Comparison of ENCODE assay signal across 8 cellular contexts in the genomic region with DNA sequence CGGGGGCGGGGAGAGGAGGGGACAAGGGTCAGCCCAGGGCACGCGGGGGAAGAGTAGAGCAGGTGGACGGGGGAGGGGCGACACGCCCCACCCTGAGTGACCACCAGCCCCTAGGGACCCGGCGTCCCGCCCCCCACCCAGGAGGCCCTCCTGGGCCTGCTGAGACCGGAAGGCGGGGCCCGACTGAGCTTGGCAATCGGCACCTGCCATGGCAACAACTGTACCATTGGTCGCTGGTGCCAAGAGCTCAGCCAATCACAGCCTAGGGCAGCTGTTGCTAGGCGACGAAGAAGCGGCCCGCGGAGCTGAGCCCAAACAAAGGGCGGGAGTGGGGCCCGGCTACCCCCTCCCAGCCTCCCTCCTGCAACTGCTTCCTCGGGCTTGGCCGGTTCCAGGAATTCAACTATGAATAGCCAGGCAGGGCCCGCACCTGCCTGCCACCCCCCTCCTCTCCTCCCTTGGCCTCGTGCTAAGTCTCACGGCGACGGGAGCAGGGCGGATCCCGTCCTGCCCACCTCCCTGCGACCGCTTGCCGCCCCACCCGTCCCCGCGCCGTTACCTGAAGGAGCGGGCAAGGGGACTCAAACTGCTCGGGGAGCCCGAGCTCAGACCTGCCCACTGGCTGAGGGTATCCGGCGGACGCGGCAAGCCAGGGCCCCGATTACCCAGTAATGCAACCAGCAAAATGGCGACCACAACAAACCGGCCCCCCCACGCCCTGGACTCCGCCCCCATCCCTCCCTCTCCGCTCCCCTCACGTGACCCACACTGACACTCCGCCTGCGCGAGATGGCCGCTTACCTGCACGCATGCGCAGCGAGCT. TPM values are rescaled to one million over a fixed set of nuclear protein-coding genes. Genes with fewer than 3 reads are reported as not detected.
A peak's percentile ranks its signal among the peaks of the same experiment; 100 is the strongest.
DNase-seq lines count a peak whose midpoint lies in the region; ATAC-seq and TF ChIP-seq lines count a peak whose summit lies in the region.

Gene DYRK1B, minus strand, starts transcription at position 699 of the 823 bp plus-strand sequence. CDS start 2,295 bp downstream, outside the sequence.

- no peak within 1 kb of the TSS for H2BK15ac ChIP-seq in IMR-90 (ENCODE audit: low read depth, low read length)

- DNase-seq in DMS 273 treated with DMSO at 0.1 percent for 48 hours (lab: John Stamatoyannopoulos, UW) (peak; percentile 93), IMR-90 (peak; percentile 96), SHP77 (lab: John Stamatoyannopoulos, UW) (peak; percentile 99 to 100), foreskin keratinocyte (peak; percentile 77 to 90)
- DNase-seq in activated naive CD4-positive, alpha-beta T cell treated with Interleukin-2 at 50 U/mL for 16 hours: peak; percentile 94

- peak within 1 kb of the TSS; percentile 11 for H3K14ac ChIP-seq in IMR-90 (replicated peaks; ENCODE audit: low read depth, low read length)

- H3F3A ChIP-seq in neural cell (ENCODE audit: insufficient read depth, low read length, poor library complexity, severe bottlenecking): no peaks in the 10 kb centered on the region

- peak within 1 kb of the TSS; percentile 37 for H2AK5ac ChIP-seq in IMR-90 (ENCODE audit: low read depth, low read length)

- no peaks in the 10 kb centered on the region for H3K27me3 Mint-ChIP-seq in stimulated activated naive CD8-positive, alpha-beta T cell treated with anti-CD3 and anti-CD28 coated beads, Interleukin-15, Interleukin-2, amounts not matched to agents 100 ng/mL and 50 ng/mL, for 24 hours

- H3K27ac ChIP-seq in IMR-90 (ENCODE audit: insufficient read depth, low read length): peak within 1 kb of the TSS; percentile 72
- H3K27ac ChIP-seq in foreskin keratinocyte: peak within 1 kb of the TSS; percentile 56
- peak within 1 kb of the TSS; percentile 100 for H3K27ac ChIP-seq in neural cell (ENCODE audit: low read length)

- in situ Hi-C loops in IMR-90 (cut with MboI; ENCODE audit: low sequenced_read_pairs): loop anchor here (25.0 kb wide), 1 partner anchor 396 kb away; the partner anchor contains the start of genes RPS16 and SUPT5H

- H3K9ac ChIP-seq in IMR-90 (ENCODE audit: low read depth, low read length) (peak within 1 kb of the TSS; percentile 86), neural cell (ENCODE audit: low read length) (peak within 1 kb of the TSS; percentile 100)

- POLR2A ChIA-PET in IMR-90 (lab: Charles Lee; ENCODE audit: unreplicated experiment): interaction anchor here (0.6 kb wide), 1 partner anchor 295 kb away, joined by 3 read pairs; no protein-coding TSS in a partner anchor

- peak within 1 kb of the TSS; percentile 64 for H2BK5ac ChIP-seq in IMR-90 (ENCODE audit: low read depth, low read length, poor library complexity, severe bottlenecking)

- H3K4me3 Mint-ChIP-seq in stimulated activated naive CD8-positive, alpha-beta T cell treated with anti-CD3 and anti-CD28 coated beads, Interleukin-15, Interleukin-2, amounts not matched to agents 100 ng/mL and 50 ng/mL, for 24 hours: peak within 1 kb of the TSS; percentile 83

- peak within 1 kb of the TSS; percentile 13 for H4K91ac ChIP-seq in IMR-90 (ENCODE audit: insufficient read depth, low read depth, low read length)

- TF ChIP-seq EP300 in neural cell (conservative IDR thresholded peaks at IDR 0.05; ENCODE audit: poor library complexity, severe bottlenecking): peak; percentile 96

- peaks cover 22% of the 10 kb centered on the region for H3K9me1 ChIP-seq in IMR-90 (ENCODE audit: insufficient read depth, low read length)

- dilution Hi-C loops in IMR-90 (cut with HindIII; ENCODE audit: low sequenced_read_pairs, unreplicated experiment): no loop called here

- H4K5ac ChIP-seq in IMR-90 (ENCODE audit: low read depth, low read length): peak within 1 kb of the TSS; percentile 77

- peak within 1 kb of the TSS; percentile 62 for H3K4ac ChIP-seq in IMR-90 (ENCODE audit: low read depth, low read length)

- BruUV-seq in IMR-90 (replicated peaks; lab: Mats Ljungman, UMichigan): no TSS peak

- H3K4me2 ChIP-seq in IMR-90 (ENCODE audit: low read depth, low read length) (peak within 1 kb of the TSS; percentile 78), neural cell (ENCODE audit: low read length) (peak within 1 kb of the TSS; percentile 99)

- H3K9me3 Mint-ChIP-seq in stimulated activated naive CD8-positive, alpha-beta T cell treated with anti-CD3 and anti-CD28 coated beads, Interleukin-15, Interleukin-2, amounts not matched to agents 100 ng/mL and 50 ng/mL, for 24 hours: no peaks in the 10 kb centered on the region

- H3K36me3 ChIP-seq in IMR-90 (ENCODE audit: control insufficient read depth, insufficient read depth, low read length) (peaks cover 44% of the 10 kb centered on the region), neural cell (ENCODE audit: insufficient read depth, low read length) (peaks cover 14% of the 10 kb centered on the region)

- peaks cover 13 to 40% of the 10 kb centered on the region in 2 experiments for H3K79me1 ChIP-seq in IMR-90 (ENCODE audit: low read depth in 1 of 2, low read length in 2 of 2)

- peak within 1 kb of the TSS; percentile 94 for H3K27ac Mint-ChIP-seq in stimulated activated naive CD8-positive, alpha-beta T cell treated with anti-CD3 and anti-CD28 coated beads, Interleukin-15, Interleukin-2, amounts not matched to agents 100 ng/mL and 50 ng/mL, for 24 hours

- TF ChIP-seq CTCF in IMR-90 (conservative IDR thresholded peaks at IDR 0.05; ENCODE audit: low read depth, low read length): no peak
- TF ChIP-seq CTCF in foreskin keratinocyte (conservative IDR thresholded peaks at IDR 0.05): no peak
- TF ChIP-seq CTCF in neural cell (IDR thresholded peaks at IDR 0.05; ENCODE audit: poor library complexity, severe bottlenecking): no peak

- H4K20me1 ChIP-seq in IMR-90 (ENCODE audit: insufficient read depth, low read length): no peaks in the 10 kb centered on the region; the same call in 1 of the 2 replicates
- H4K20me1 ChIP-seq in neural cell (ENCODE audit: insufficient read depth): no peaks in the 10 kb centered on the region

- no peak for TF ChIP-seq RAD21 in IMR-90 (IDR thresholded peaks at IDR 0.05; ENCODE audit: low read length)
- no peak for TF ChIP-seq RAD21 in neural cell (conservative IDR thresholded peaks at IDR 0.05)

- peaks cover 73% of the 10 kb centered on the region for H3K36me3 Mint-ChIP-seq in stimulated activated naive CD8-positive, alpha-beta T cell treated with anti-CD3 and anti-CD28 coated beads, Interleukin-15, Interleukin-2, amounts not matched to agents 100 ng/mL and 50 ng/mL, for 24 hours (ENCODE audit: low read depth)

- peaks cover 28% of the 10 kb centered on the region for H3K79me2 ChIP-seq in neural cell (replicated peaks; ENCODE audit: insufficient read depth, low read length)

- no peaks in the 10 kb centered on the region for H3K9me2 ChIP-seq in neural cell (ENCODE audit: insufficient read depth, low read length)

- peak within 1 kb of the TSS; percentile 97 for H2AK9ac ChIP-seq in IMR-90 (replicated peaks; ENCODE audit: low read depth, low read length, poor library complexity)

- no peak within 1 kb of the TSS for H2BK20ac ChIP-seq in IMR-90 (ENCODE audit: low read depth, low read length)

- H3K4me3 ChIP-seq in IMR-90 (ENCODE audit: insufficient read depth, low read depth, low read length): peak within 1 kb of the TSS; percentile 78
- peak within 1 kb of the TSS; percentile 96 for H3K4me3 ChIP-seq in neural cell (ENCODE audit: low read length)

- CTCF ChIA-PET in IMR-90 (lab: Yijun Ruan, JAX): interaction anchor here (1.5 to 1.6 kb wide), 2 partner anchors 9 to 41 kb away, joined by 5 to 7 read pairs; no protein-coding TSS in a partner anchor

- H4K8ac ChIP-seq in IMR-90 (ENCODE audit: low read depth in 2 of 2, low read length in 2 of 2): peak within 1 kb of the TSS; percentile 73 to 97

- H3K4me1 ChIP-seq in IMR-90 (ENCODE audit: control insufficient read depth, insufficient read depth, low read length) (peaks cover 10% of the 10 kb centered on the region), foreskin keratinocyte (no peaks in the 10 kb centered on the region)

- TF ChIP-seq POLR2A in IMR-90 (IDR thresholded peaks at IDR 0.05; ENCODE audit: low read depth, low read length): peak; percentile 69

- ATAC-seq in GM21526 (IDR thresholded peaks at IDR 0.05; ENCODE audit: low FRiP score, unreplicated experiment) (peak; percentile 78), IMR-90 (ENCODE audit: low read depth) (peak; percentile 92), foreskin keratinocyte (peak; percentile 95)

- H3K23ac ChIP-seq in IMR-90 (ENCODE audit: low read depth, low read length): no peak within 1 kb of the TSS

- H3K56ac ChIP-seq in IMR-90 (ENCODE audit: extremely low read depth, insufficient read depth, low read length): no peak within 1 kb of the TSS

- intact Hi-C loops in IMR-90 (cut with micrococcal nuclease): no loop called here

- no peak within 1 kb of the TSS; the same call in 1 of the 2 replicates for H2BK120ac ChIP-seq in IMR-90 (ENCODE audit: low read depth, low read length)

- H3K9me3 ChIP-seq in IMR-90 (ENCODE audit: control insufficient read depth, insufficient read depth, low read length) (no peaks in the 10 kb centered on the region), neural cell (ENCODE audit: low read length) (no peaks in the 10 kb centered on the region)

- H3K27me3 ChIP-seq in IMR-90 (ENCODE audit: control insufficient read depth, insufficient read depth, low read length) (no peaks in the 10 kb centered on the region), foreskin keratinocyte (no peaks in the 10 kb centered on the region), neural cell (ENCODE audit: insufficient read depth, low read depth, low read length) (no peaks in the 10 kb centered on the region)

- H3K4me1 Mint-ChIP-seq in stimulated activated naive CD8-positive, alpha-beta T cell treated with anti-CD3 and anti-CD28 coated beads, Interleukin-15, Interleukin-2, amounts not matched to agents 100 ng/mL and 50 ng/mL, for 24 hours (ENCODE audit: low read depth): peaks cover 30% of the 10 kb centered on the region

- WGBS in IMR-90 (ENCODE audit: extremely low coverage in 2 of 2, insufficient read length in 1 of 2), 2 experiments: 9% methylated on average over 13 of the region's 59 CpGs; no CpG with 5 or more reads in 1 of the 2 experiments

- peak within 1 kb of the TSS; percentile 94 for H2AFZ ChIP-seq in IMR-90 (replicated peaks; ENCODE audit: low read length, poor library complexity)
- peak within 1 kb of the TSS; percentile 94 for H2AFZ ChIP-seq in neural cell (ENCODE audit: low read depth, low read length)

- no peak within 1 kb of the TSS; the same call in 1 of the 2 replicates for H3K18ac ChIP-seq in IMR-90 (ENCODE audit: low read depth, low read length)

TF ChIP-seq in IMR-90, 13 proteins besides CTCF, POLR2A, EP300 and RAD21 (continues in another document):
- no peak for TF ChIP-seq MAFK (IDR thresholded peaks at IDR 0.05; ENCODE audit: low read depth, low read length)
- no peak for TF ChIP-seq CEBPB (IDR thresholded peaks at IDR 0.05; ENCODE audit: low read depth, low read length)

TF ChIP-seq in neural cell, 6 proteins besides CTCF, POLR2A, EP300 and RAD21 (continues in another document):
- TF ChIP-seq SMC3 (conservative IDR thresholded peaks at IDR 0.05; ENCODE audit: poor library complexity): peak; percentile 38

RNA-seq across cellular contexts. Expression of gene DYRK1B, which starts in this region (rescaled TPM):
- total RNA-seq in IMR-90 (2012; rRNA removed) (2.7 and 3.6 TPM in 2 replicates), foreskin keratinocyte (3.8 and 7.0 TPM in 2 replicates)
- polyA plus RNA-seq in IMR-90 (2012; rRNA removed) (10.2 and 11.4 TPM in 2 replicates), foreskin keratinocyte (3.8 and 6.2 TPM in 2 replicates), neural cell (11.3 and 13.2 TPM in 2 replicates)
- polyA plus RNA-seq in IMR-90 (2012; cell fraction: cytosol; rRNA removed): 10.2 and 18.8 TPM in 2 replicates
- 34.3 and 52.3 TPM in 2 replicates for polyA plus RNA-seq in IMR-90 (2012; cell fraction: nucleus; rRNA removed; ENCODE audit: low replicate concordance)
- 28.9 and 34.8 TPM in 2 replicates for polyA minus RNA-seq in neural cell

Comparison
In these comparisons a context has a peak if more than half of its experiments do, and no peak if none do; other contexts are left out.
1. Peak in every context shown above with its lines: DNase-seq, ATAC-seq, H3K4me3 ChIP-seq and H3K27ac ChIP-seq.